ENCODE assay signal across 8 cellular contexts in genomic region chr4:169611991-169612868, GRCh38. TPM values are rescaled to one million over a fixed set of nuclear protein-coding genes. Genes with fewer than 3 reads are reported as not detected.
DNase-seq lines count a peak whose midpoint lies in the region; ATAC-seq and TF ChIP-seq lines count a peak whose summit lies in the region.

Gene NEK1 (minus strand): TSS chr4:169612583. CDS start chr4:169602630, 9,953 bp downstream.

- in situ Hi-C loops in GM23248 (cut with MboI): loop anchor here (25.0 kb wide), 1 partner anchor 425 kb away; the partner anchor contains the start of gene MFAP3L

- H3K27ac ChIP-seq in GM23248 (peak within 1 kb of the TSS; percentile 92), fibroblast of lung (ENCODE audit: insufficient read depth, low read length) (peak within 1 kb of the TSS; percentile 100)
- H3K27ac ChIP-seq in naive thymus-derived CD4-positive, alpha-beta T cell (ENCODE audit: low read depth, low read length): peak within 1 kb of the TSS; percentile 99

- DNase-seq in DMS79 treated with DMSO at 0.1 percent for 48 hours (lab: John Stamatoyannopoulos, UW) (peak; percentile 57), GM23248 (peak; percentile 97), Kasumi-1 (lab: John Stamatoyannopoulos, UW) (peak; percentile 91 to 93), RKO (ENCODE audit: low spot score) (peak; percentile 89), activated T-helper 1 cell treated with Interleukin-2 at 50 U/mL for 16 hours (ENCODE audit: low read depth) (peak; percentile 73), fibroblast of lung (ENCODE audit: low read depth in 2 of 2) (peak; percentile 87 to 88)
- peak; percentile 71 to 89 (median 87) for DNase-seq in naive thymus-derived CD4-positive, alpha-beta T cell
- peak; percentile 81 for DNase-seq in stimulated activated naive B cell treated with anti-CD40 and anti-IgM and Interleukin-4, amounts not matched to agents 10 μg/mL and 1 μg/mL and 100 μg/mL, for 72 hours

- no peaks in the 10 kb centered on the region for H3K27me3 Mint-ChIP-seq in naive thymus-derived CD4-positive, alpha-beta T cell
- no peaks in the 10 kb centered on the region for H3K27me3 Mint-ChIP-seq in stimulated activated naive B cell treated with anti-CD40 and anti-IgM and Interleukin-4, amounts not matched to agents 10 μg/mL and 1 μg/mL and 100 μg/mL, for 72 hours

- H3K36me3 ChIP-seq in GM23248 (ENCODE audit: low read depth) (no peaks in the 10 kb centered on the region), fibroblast of lung (ENCODE audit: control insufficient read depth, insufficient read depth, low read length) (no peaks in the 10 kb centered on the region)
- H3K36me3 ChIP-seq in naive thymus-derived CD4-positive, alpha-beta T cell (ENCODE audit: control insufficient read depth in 2 of 3, insufficient read depth in 3 of 3, low read length in 3 of 3): peaks cover 0 to 4% (median 0%) of the 10 kb centered on the region in 3 experiments

- H2AFZ ChIP-seq in GM23248: peak within 1 kb of the TSS; percentile 93
- peak within 1 kb of the TSS; percentile 99 for H2AFZ ChIP-seq in fibroblast of lung (ENCODE audit: low read length)

- peaks cover 12 to 71% (median 46%) of the 10 kb centered on the region in 7 donors for H3K4me1 Mint-ChIP-seq in naive thymus-derived CD4-positive, alpha-beta T cell
- H3K4me1 Mint-ChIP-seq in stimulated activated naive B cell treated with anti-CD40 and anti-IgM and Interleukin-4, amounts not matched to agents 10 μg/mL and 1 μg/mL and 100 μg/mL, for 72 hours: peaks cover 12 to 25% of the 10 kb centered on the region in 2 donors

- no peaks in the 10 kb centered on the region for H3K9me2 ChIP-seq in GM23248 (ENCODE audit: insufficient read depth)

- POLR2A ChIA-PET in naive thymus-derived CD4-positive, alpha-beta T cell (lab: Charles Lee): interaction anchor here (0.6 to 2.7 kb wide), 6 partner anchors 9 to 415 kb away, joined by 3 to 16 read pairs (median 4); partner anchors contain the start of genes CLCN3, HPF1 and MFAP3L

- H3K4me2 ChIP-seq in GM23248 (ENCODE audit: unreplicated experiment) (peak within 1 kb of the TSS; percentile 95), fibroblast of lung (ENCODE audit: extremely low read depth, insufficient read depth, low read length) (peak within 1 kb of the TSS; percentile 94)

- H3K27ac Mint-ChIP-seq in naive thymus-derived CD4-positive, alpha-beta T cell: peak within 1 kb of the TSS; percentile 97 to 100 (median 100)
- H3K27ac Mint-ChIP-seq in stimulated activated naive B cell treated with anti-CD40 and anti-IgM and Interleukin-4, amounts not matched to agents 10 μg/mL and 1 μg/mL and 100 μg/mL, for 72 hours: peak within 1 kb of the TSS; percentile 99

- peaks cover 0 to 5% (median 3%) of the 10 kb centered on the region in 5 donors for H3K36me3 Mint-ChIP-seq in naive thymus-derived CD4-positive, alpha-beta T cell
- peaks cover 2 to 5% of the 10 kb centered on the region in 2 donors for H3K36me3 Mint-ChIP-seq in stimulated activated naive B cell treated with anti-CD40 and anti-IgM and Interleukin-4, amounts not matched to agents 10 μg/mL and 1 μg/mL and 100 μg/mL, for 72 hours

- 0 to 1% methylated on average over 47 to 57 of the region's 61 CpGs for WGBS in GM23248 (ENCODE audit: low coverage in 1 of 2, low lambda C conversion rate in 2 of 2, missing lambda C conversion rate in 2 of 2), 2 experiments

- H3K4me3 ChIP-seq in GM23248 (peak within 1 kb of the TSS; percentile 90), fibroblast of lung (replicated peaks in 1 of 4; ENCODE audit: control extremely low read depth in 1 of 4, insufficient read depth in 1 of 4, low read depth in 3 of 4, low read length in 4 of 4) (peak within 1 kb of the TSS; percentile 88 to 100 (median 92))
- peak within 1 kb of the TSS; percentile 98 for H3K4me3 ChIP-seq in naive thymus-derived CD4-positive, alpha-beta T cell (ENCODE audit: low read length)

- H3K79me2 ChIP-seq in GM23248 (ENCODE audit: insufficient read depth): peaks cover 45% of the 10 kb centered on the region
- peaks cover 22% of the 10 kb centered on the region for H3K79me2 ChIP-seq in fibroblast of lung (ENCODE audit: control insufficient read depth, insufficient read depth, low read length)

- H3K9me3 ChIP-seq in GM23248 (ENCODE audit: low read depth) (no peaks in the 10 kb centered on the region), fibroblast of lung (ENCODE audit: control insufficient read depth, insufficient read depth, low read depth, low read length) (no peaks in the 10 kb centered on the region)
- no peaks in the 10 kb centered on the region for H3K9me3 ChIP-seq in naive thymus-derived CD4-positive, alpha-beta T cell (ENCODE audit: control insufficient read depth in 2 of 3, low read length in 3 of 3)

- H3K9ac ChIP-seq in GM23248 (peak within 1 kb of the TSS; percentile 92), fibroblast of lung (ENCODE audit: insufficient read depth, low read length) (peak within 1 kb of the TSS; percentile 98)

- peak; percentile 10 to 16 for TF ChIP-seq CTCF in fibroblast of lung (conservative IDR thresholded peaks at IDR 0.05 in 1 of 2, IDR thresholded peaks at IDR 0.05 in 1 of 2; ENCODE audit: low read depth in 1 of 2, low read length in 2 of 2)

- CTCF ChIA-PET in naive thymus-derived CD4-positive, alpha-beta T cell (lab: Charles Lee): interaction anchor here (0.7 to 2.2 kb wide), 9 partner anchors 10 to 602 kb away, joined by 3 to 10 read pairs (median 5); partner anchors contain the start of gene CBR4

- peak within 1 kb of the TSS; percentile 90 to 99 (median 98) for H3K4me3 Mint-ChIP-seq in naive thymus-derived CD4-positive, alpha-beta T cell
- peak within 1 kb of the TSS; percentile 98 to 99 for H3K4me3 Mint-ChIP-seq in stimulated activated naive B cell treated with anti-CD40 and anti-IgM and Interleukin-4, amounts not matched to agents 10 μg/mL and 1 μg/mL and 100 μg/mL, for 72 hours

- peaks cover 16% of the 10 kb centered on the region for H3K4me1 ChIP-seq in GM23248 (ENCODE audit: insufficient read depth)
- peaks cover 4% of the 10 kb centered on the region for H3K4me1 ChIP-seq in fibroblast of lung (ENCODE audit: control insufficient read depth, extremely low read depth, insufficient read depth, low read length)
- peaks cover 8 to 21% of the 10 kb centered on the region in 2 donors for H3K4me1 ChIP-seq in naive thymus-derived CD4-positive, alpha-beta T cell (ENCODE audit: control insufficient read depth in 2 of 2, insufficient read depth in 2 of 2, low read length in 2 of 2)

- H3K27me3 ChIP-seq in GM23248 (replicated peaks; ENCODE audit: insufficient read depth) (no peaks in the 10 kb centered on the region), fibroblast of lung (ENCODE audit: control insufficient read depth, insufficient read depth, low read length) (no peaks in the 10 kb centered on the region)
- no peaks in the 10 kb centered on the region for H3K27me3 ChIP-seq in naive thymus-derived CD4-positive, alpha-beta T cell (ENCODE audit: control insufficient read depth in 2 of 2, insufficient read depth in 2 of 2, low read length in 2 of 2)

- intact Hi-C loops in naive thymus-derived CD4-positive, alpha-beta T cell (cut with micrococcal nuclease): loop anchor here (1.0 to 5.0 kb wide), 15 partner anchors 8 to 1295 kb away; partner anchors contain the start of genes CBR4 (in 2 of the 2), CLCN3 (in 2 of the 2), DDX60 (in 2 of the 2) and DDX60L (in 1 of the 2)

- peaks cover 11% of the 10 kb centered on the region; the same call in 1 of the 2 replicates for H3F3A ChIP-seq in GM23248 (ENCODE audit: insufficient read depth)

- peak; percentile 91 for ATAC-seq in naive thymus-derived CD4-positive, alpha-beta T cell
- peak; percentile 94 to 97 for ATAC-seq in stimulated activated naive B cell treated with anti-CD40 and anti-IgM and Interleukin-4, amounts not matched to agents 10 μg/mL and 1 μg/mL and 100 μg/mL, for 72 hours (replicated peaks)

- H4K20me1 ChIP-seq in GM23248 (ENCODE audit: insufficient read depth) (no peaks in the 10 kb centered on the region), fibroblast of lung (ENCODE audit: control insufficient read depth, extremely low read depth, insufficient read depth, low read length) (no peaks in the 10 kb centered on the region)

- no peaks in the 10 kb centered on the region for H3K9me3 Mint-ChIP-seq in naive thymus-derived CD4-positive, alpha-beta T cell
- no peaks in the 10 kb centered on the region for H3K9me3 Mint-ChIP-seq in stimulated activated naive B cell treated with anti-CD40 and anti-IgM and Interleukin-4, amounts not matched to agents 10 μg/mL and 1 μg/mL and 100 μg/mL, for 72 hours

RNA-seq across cellular contexts. Expression of gene NEK1, which starts in this region (rescaled TPM):
- 6.7 and 7.6 TPM in 2 replicates for total RNA-seq in GM23248 (2014; rRNA removed; shearing (Covaris generic))
- polyA plus RNA-seq in GM23248 (2016; fragmentation: Nextera tagmentation; extraction: Ambion mirVana) (14.3 and 14.8 TPM in 2 replicates), fibroblast of lung (8.6 and 8.9 TPM in 2 replicates)
- total RNA-seq in fibroblast of lung: 13.9 and 17.0 TPM in 2 replicates
- polyA plus RNA-seq in fibroblast of lung (2012): 8.1 and 8.5 TPM in 2 replicates
- 2.1 and 7.4 TPM in 2 replicates for polyA minus RNA-seq in fibroblast of lung (ENCODE audit: low replicate concordance)
- total RNA-seq in naive thymus-derived CD4-positive, alpha-beta T cell: 10 to 100 TPM; 13.7 to 21.0 (median 17.4) TPM
- polyA plus RNA-seq in naive thymus-derived CD4-positive, alpha-beta T cell: 10 to 100 TPM in 1 of 2 donors, 1 to 10 TPM in 1; 7.8 to 11.9 TPM

Comparison
In these comparisons a context has a peak if more than half of its experiments do, and no peak if none do; other contexts are left out.
1. Peak in every context shown above with its lines: DNase-seq, ATAC-seq, H3K4me3 ChIP-seq and H3K27ac ChIP-seq.